In genomic region chr12:115599251-115599811, GRCh38 we compare ENCODE assay signal across 12 cellular contexts.
DNase-seq lines count a peak whose midpoint lies in the region; FAIRE-seq and TF ChIP-seq lines count a peak whose summit lies in the region.
"Had no signal": no experiment of that assay in that cellular context is flagged by ENCODE, and none has a peak within 500 bp of the region (broad histone marks: within the 10 kb centered on the region; RNA-seq: fewer than 3 reads in every experiment).

No MANE protein-coding gene starts in this region.

- H3K79me1 ChIP-seq in H9 (ENCODE audit: insufficient read depth, low read depth, low read length, poor library complexity, severe bottlenecking) = no peaks in the 10 kb centered on the region

- no peak overlapping the region for H3K4ac ChIP-seq in H9 (ENCODE audit: low read depth, low read length)

- H4K20me1 ChIP-seq in H9 (ENCODE audit: control insufficient read depth, insufficient read depth, insufficient read length) = no peaks in the 10 kb centered on the region

- no peaks in the 10 kb centered on the region for H3K36me3 Mint-ChIP-seq in H9 (ENCODE audit: insufficient read depth in 1 of 3, low read depth in 3 of 3)

- no peak overlapping the region for H2BK120ac ChIP-seq in H9 (ENCODE audit: low read depth, low read length, poor library complexity, severe bottlenecking)

- H3K23me2 ChIP-seq in H9 (ENCODE audit: insufficient read length, low read depth, low read length, poor library complexity, severe bottlenecking) = no peaks in the 10 kb centered on the region

- no peaks in the 10 kb centered on the region for H3K79me2 ChIP-seq in H9 (ENCODE audit: insufficient read depth, low read length)

- H3K9me3 Mint-ChIP-seq in H9 = no peaks in the 10 kb centered on the region

- H3K27me3 ChIP-seq in H9 (ENCODE audit: insufficient read depth, low read length) (no peaks in the 10 kb centered on the region), iPS-15b (ENCODE audit: control insufficient read depth, insufficient read depth, low read length) (no peaks in the 10 kb centered on the region), stomach (peaks cover 0 to 62% (median 13%) of the 10 kb centered on the region in 3 donors)

- no peak overlapping the region for H4K8ac ChIP-seq in H9 (replicated peaks; ENCODE audit: insufficient read length, low read depth, low read length)

- DNase-seq in H9 (peak; percentile 42), RPMI7951 (ENCODE audit: low read depth) (peak; percentile 7), stomach (no peak), KBM-7 (no peak), ureter (ENCODE audit: low spot score) (no peak), GF-D8 (lab: John Stamatoyannopoulos, UW) (no peak), H54 (ENCODE audit: insufficient read length, low spot score) (no peak)
- DNase-seq: activated B cell treated with CpG ODN at 0.5 μM for 24 hours; activated naive CD4-positive, alpha-beta T cell treated with anti-CD3 and anti-CD28 coated beads, Interleukin-2, amount 50 U/mL, for 16 hours; DND-41; trophoblast cell had no signal

- H3K4me3 Mint-ChIP-seq in H9 = no peak overlapping the region
- H3K4me3 Mint-ChIP-seq: activated B cell treated with CpG ODN at 0.5 μM for 24 hours had no signal

- no peak overlapping the region for H3K4me2 ChIP-seq in H9 (ENCODE audit: insufficient read depth, insufficient read length, low read length)

- H3K36me3 ChIP-seq in iPS-15b (ENCODE audit: control insufficient read depth, insufficient read depth, low read length) = no peaks in the 10 kb centered on the region
- no peaks in the 10 kb centered on the region for H3K36me3 ChIP-seq in stomach

- peak overlapping the region; percentile 45 for H3K18ac ChIP-seq in H9 (ENCODE audit: insufficient read length, low read depth, low read length)

- H3K9ac ChIP-seq in H9 (ENCODE audit: extremely low read depth, insufficient read length, low read length) (no peak overlapping the region), iPS-15b (ENCODE audit: low read depth, low read length) (no peak overlapping the region)

- peaks cover 7% of the 10 kb centered on the region for H3K27me3 Mint-ChIP-seq in H9 (ENCODE audit: low read depth)

- no peak overlapping the region for H4K5ac ChIP-seq in H9 (ENCODE audit: insufficient read length, low read depth, low read length)

- TF ChIP-seq CTCF in H9 (conservative IDR thresholded peaks at IDR 0.05) (no peak), stomach (IDR thresholded peaks at IDR 0.05) (no peak)

- H2BK5ac ChIP-seq in H9 (ENCODE audit: insufficient read length, low read length) = no peak overlapping the region

- H3K9me3 ChIP-seq in H9 (ENCODE audit: control insufficient read depth, low read depth, low read length) (no peaks in the 10 kb centered on the region), iPS-15b (ENCODE audit: control insufficient read depth, insufficient read depth, low read length) (no peaks in the 10 kb centered on the region), stomach (peaks cover 0 to 5% (median 0%) of the 10 kb centered on the region in 4 donors)

- H2BK12ac ChIP-seq in H9 (ENCODE audit: insufficient read length, low read depth, low read length) = no peak overlapping the region

- intact Hi-C loops in stomach (cut with DNase I; ENCODE audit: low total_unique reads) = no loop called here

- no peak overlapping the region for H3T11ph ChIP-seq in H9 (ENCODE audit: low read length)

- FAIRE-seq in H54 (lab: Jason Lieb, UNC) = no peak

- no peak overlapping the region for H2AFZ ChIP-seq in H9 (ENCODE audit: low read length)

- H3K4me1 Mint-ChIP-seq in H9 = peaks cover 20 to 21% of the 10 kb centered on the region in 2 experiments
- H3K4me1 Mint-ChIP-seq: activated B cell treated with CpG ODN at 0.5 μM for 24 hours had no signal

- no peaks in the 10 kb centered on the region for H3K4me1 ChIP-seq in H9 (ENCODE audit: insufficient read depth, low read length)
- peaks cover 6% of the 10 kb centered on the region for H3K4me1 ChIP-seq in iPS-15b (ENCODE audit: control insufficient read depth, insufficient read depth, low read length)
- H3K4me1 ChIP-seq in stomach = peaks cover 0 to 16% (median 9%) of the 10 kb centered on the region in 4 donors

- WGBS in H9 (ENCODE audit: extremely low coverage, insufficient read length, low lambda C conversion rate) = no CpG with 5 or more reads among the region's 24 CpGs
- WGBS in stomach, 5 donors = 0 to 3% (median 3%) methylated on average over 24 of the region's 24 CpGs

- no peak for TF ChIP-seq POLR2A in stomach (IDR thresholded peaks at IDR 0.05)
- TF ChIP-seq POLR2A in H54 (IDR thresholded peaks at IDR 0.05; ENCODE audit: low read depth, low read length) = no peak

- no peak overlapping the region for H3K27ac ChIP-seq in H9 (ENCODE audit: insufficient read length, low read depth, low read length)
- H3K27ac ChIP-seq in stomach = no peak overlapping the region

- no peak overlapping the region for H3K56ac ChIP-seq in H9 (ENCODE audit: insufficient read length, low read depth, low read length)

- no peak overlapping the region for H3K27ac Mint-ChIP-seq in H9
- H3K27ac Mint-ChIP-seq: activated B cell treated with CpG ODN at 0.5 μM for 24 hours had no signal

- H4K91ac ChIP-seq in H9 (ENCODE audit: insufficient read length, low read depth, low read length) = no peak overlapping the region

- H3K14ac ChIP-seq in H9 (ENCODE audit: insufficient read depth, low read length) = 0 out of 2 replicates have a peak overlapping the region, but pooled peaks have one; percentile 54

- H2BK20ac ChIP-seq in H9 (ENCODE audit: low read depth, low read length, poor library complexity, severe bottlenecking) = no peak overlapping the region

- peak overlapping the region; percentile 24 for H3K4me3 ChIP-seq in iPS-15b (ENCODE audit: low read depth, low read length)
- H3K4me3 ChIP-seq in stomach = peak overlapping the region; percentile 11 to 41 (median 20)

- H2AK5ac ChIP-seq in H9 (ENCODE audit: insufficient read length, low read length) = no peak overlapping the region

- H2BK15ac ChIP-seq in H9 (ENCODE audit: low read depth, low read length) = no peak overlapping the region

- no peak overlapping the region for H3K23ac ChIP-seq in H9 (ENCODE audit: insufficient read length, low read depth, low read length)

- in situ Hi-C loops in KBM-7 (cut with MboI; ENCODE audit: low pct_unique_long_range_greater_than_20kb, low sequenced_read_pairs) = no loop called here

- no peak for TF ChIP-seq EP300 in stomach (IDR thresholded peaks at IDR 0.05)

Comparison
In these comparisons a context has a peak if more than half of its experiments do, and no peak if none do; other contexts are left out.
1. DNase-seq: peak in H9 (single experiment) and RPMI7951 (single experiment); none in stomach (single experiment), KBM-7 (single experiment), ureter (single experiment), GF-D8 (single experiment) and H54 (single experiment).